In the genomic region with DNA sequence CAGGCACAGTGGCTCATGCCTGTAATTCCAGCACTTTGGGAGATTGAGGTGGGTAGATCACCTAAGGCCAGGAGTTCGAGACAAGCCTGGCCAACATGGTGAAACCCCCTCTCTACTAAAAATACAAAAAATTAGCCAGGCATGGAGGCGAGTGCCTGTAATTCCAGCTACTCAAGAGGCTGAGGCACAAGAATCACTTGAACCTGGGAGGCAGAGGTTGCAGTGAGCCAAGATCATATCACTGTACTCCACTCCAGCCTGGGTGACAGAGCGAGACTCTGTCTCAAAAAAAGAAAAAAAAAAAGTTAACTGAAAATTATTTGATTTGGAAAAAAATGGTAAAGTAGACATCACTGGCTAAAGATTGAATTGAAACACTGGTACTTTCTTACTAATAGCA, we compare ENCODE assay signal across 7 cellular contexts. TPM values are rescaled to one million over a fixed set of nuclear protein-coding genes. Genes with fewer than 3 reads are reported as not detected.
DNase-seq lines count a peak whose midpoint lies in the region; ATAC-seq, FAIRE-seq and TF ChIP-seq lines count a peak whose summit lies in the region.
"Not testable (repeated sequence)": the region's sequence is repeated elsewhere in the genome, so short reads cannot be mapped to it uniquely, and the experiment has no call there.

No MANE protein-coding gene starts in this region.

- H2BK15ac ChIP-seq in mesenchymal stem cell (ENCODE audit: low read depth, poor library complexity, severe bottlenecking): not testable (repeated sequence)

- ATAC-seq in psoas muscle: not testable (repeated sequence)

- H3K79me1 ChIP-seq in mesenchymal stem cell (replicated peaks; ENCODE audit: low read length, poor library complexity, severe bottlenecking): not testable (repeated sequence)

- DNase-seq in PC-9; endothelial cell of umbilical vein (ENCODE audit: low read depth, low spot score); mesenchymal stem cell; psoas muscle: not testable (repeated sequence)
- DNase-seq in thyroid gland: peak; percentile 73 to 74

- not testable (repeated sequence) for H3K9me1 ChIP-seq in endothelial cell of umbilical vein (replicated peaks; ENCODE audit: control insufficient read depth, extremely low read depth, insufficient read depth, low read length)

- WGBS in mesenchymal stem cell: 86% methylated on average over 2 of the region's 3 CpGs
- WGBS in psoas muscle, 3 donors: 67 to 91% (median 67%) methylated on average over 3 of the region's 3 CpGs
- 37 to 38% methylated on average over 3 of the region's 3 CpGs for WGBS in thyroid gland, 2 donors

- not testable (repeated sequence) for H3K23ac ChIP-seq in mesenchymal stem cell (ENCODE audit: low read length in 2 of 2)

- H2BK120ac ChIP-seq in mesenchymal stem cell (ENCODE audit: low read depth, low read length): not testable (repeated sequence)

- intact Hi-C loops in PC-9 (cut with micrococcal nuclease; ENCODE audit: unreplicated experiment) (loop anchor here (5.0 to 10.0 kb wide), 2 partner anchors 301 to 408 kb away; no protein-coding TSS in a partner anchor), endothelial cell of umbilical vein (cut with micrococcal nuclease) (loop anchor here (1.0 to 10.0 kb wide), 9 partner anchors 41 to 971 kb away; no protein-coding TSS in a partner anchor), psoas muscle (cut with DNase I) (loop anchor here in 1 of 2 donors (5.0 kb wide), 1 partner anchor 403 kb away; no protein-coding TSS in a partner anchor)
- intact Hi-C loops in thyroid gland (cut with DNase I): not testable (repeated sequence)

- H3K27ac ChIP-seq in PC-9; endothelial cell of umbilical vein (ENCODE audit: insufficient read depth, low read depth, low read length); mesenchymal stem cell (ENCODE audit: low read length, poor library complexity, severe bottlenecking); psoas muscle: not testable (repeated sequence)
- H3K27ac ChIP-seq in thyroid gland: peak overlapping the region; percentile 7 to 64 (median 43)

- POLR2A ChIA-PET in PC-9 (lab: Charles Lee; ENCODE audit: unreplicated experiment): interaction anchor here (0.6 kb wide), 2 partner anchors 29 to 120 kb away, joined by 3 read pairs; no protein-coding TSS in a partner anchor
- POLR2A ChIA-PET in endothelial cell of umbilical vein (lab: Charles Lee): not testable (repeated sequence)

- H4K91ac ChIP-seq in mesenchymal stem cell (ENCODE audit: low read length): not testable (repeated sequence)

- TF ChIP-seq POLR2A in endothelial cell of umbilical vein (IDR thresholded peaks at IDR 0.05; ENCODE audit: low read depth, low read length); thyroid gland (IDR thresholded peaks at IDR 0.05): not testable (repeated sequence)

- H3K9ac ChIP-seq in Loucy (ENCODE audit: low read depth, low read length, poor library complexity, severe bottlenecking); endothelial cell of umbilical vein (replicated peaks; ENCODE audit: extremely low read depth, insufficient read depth, low read length): not testable (repeated sequence)
- H3K9ac ChIP-seq in mesenchymal stem cell (ENCODE audit: low read length): peak overlapping the region; percentile 18

- H3K4me3 ChIP-seq in Loucy (ENCODE audit: low read length, poor library complexity, severe bottlenecking) (peak overlapping the region; percentile 24), psoas muscle (peak overlapping the region; percentile 3)
- not testable (repeated sequence) for H3K4me3 ChIP-seq in PC-9; endothelial cell of umbilical vein (replicated peaks in 1 of 3; ENCODE audit: insufficient read depth in 1 of 3, low read depth in 1 of 3, low read length in 3 of 3); mesenchymal stem cell (ENCODE audit: insufficient read depth in 1 of 2, low read depth in 1 of 2, low read length in 2 of 2); thyroid gland (replicated peaks in 1 of 3)

- H2BK12ac ChIP-seq in mesenchymal stem cell (ENCODE audit: low read length in 2 of 2): not testable (repeated sequence)

- not testable (repeated sequence) for H3K79me2 ChIP-seq in Loucy (ENCODE audit: insufficient read depth, low read length); PC-9 (ENCODE audit: low read depth); endothelial cell of umbilical vein (ENCODE audit: control insufficient read depth, insufficient read depth, low read length)

- not testable (repeated sequence) for H3F3A ChIP-seq in Loucy (ENCODE audit: low read depth); PC-9 (ENCODE audit: insufficient read depth, low read depth)

- H3K9me3 ChIP-seq in Loucy (ENCODE audit: insufficient read depth, low read depth, low read length); PC-9 (ENCODE audit: insufficient read depth, low read depth); endothelial cell of umbilical vein (replicated peaks; ENCODE audit: control insufficient read depth, insufficient read depth, low read length); mesenchymal stem cell (ENCODE audit: control insufficient read depth, low read length); psoas muscle; thyroid gland: not testable (repeated sequence)

- BruUV-seq in PC-9 (replicated peaks; lab: Mats Ljungman, UMichigan); endothelial cell of umbilical vein (replicated peaks; lab: Mats Ljungman, UMichigan): not testable (repeated sequence)

- H4K8ac ChIP-seq in mesenchymal stem cell (ENCODE audit: low read length): not testable (repeated sequence)

- not testable (repeated sequence) for H3K36me3 ChIP-seq in Loucy (ENCODE audit: insufficient read depth, low read length); PC-9 (ENCODE audit: low read depth); endothelial cell of umbilical vein (ENCODE audit: control insufficient read depth in 2 of 2, extremely low read depth in 1 of 2, insufficient read depth in 2 of 2, low read length in 2 of 2); mesenchymal stem cell (ENCODE audit: control insufficient read depth in 1 of 2, insufficient read depth in 2 of 2, low read depth in 1 of 2, low read length in 2 of 2); psoas muscle (ENCODE audit: insufficient read depth in 1 of 2, low read depth in 1 of 2); thyroid gland

- H3K9me2 ChIP-seq in Loucy (replicated peaks; ENCODE audit: low read depth, low read length); PC-9 (ENCODE audit: insufficient read depth): not testable (repeated sequence)

- not testable (repeated sequence) for H2AK5ac ChIP-seq in mesenchymal stem cell (ENCODE audit: low read length, severe bottlenecking)

- FAIRE-seq in endothelial cell of umbilical vein (lab: Jason Lieb, UNC): not testable (repeated sequence)

- H3K27me3 ChIP-seq in Loucy (ENCODE audit: insufficient read depth, low read length, poor library complexity, severe bottlenecking); PC-9 (ENCODE audit: insufficient read depth, low read depth); endothelial cell of umbilical vein (ENCODE audit: control insufficient read depth in 2 of 2, insufficient read depth in 2 of 2, low read length in 2 of 2); mesenchymal stem cell (ENCODE audit: control insufficient read depth in 1 of 2, insufficient read depth in 1 of 2, low read length in 2 of 2); psoas muscle (ENCODE audit: insufficient read depth in 3 of 3, low read length in 2 of 3); thyroid gland: not testable (repeated sequence)

- CTCF ChIA-PET in PC-9 (lab: Charles Lee): interaction anchor here (0.7 to 1.0 kb wide), 2 partner anchors 26 to 80 kb away, joined by 3 to 4 read pairs; no protein-coding TSS in a partner anchor
- CTCF ChIA-PET in endothelial cell of umbilical vein (lab: Charles Lee): interaction anchor here (0.6 to 3.7 kb wide), 50 partner anchors 9 to 973 kb away, joined by 3 to 53 read pairs (median 4); a partner anchor contains a TSS

- H3K4ac ChIP-seq in mesenchymal stem cell (ENCODE audit: low read depth in 1 of 2, low read length in 2 of 2): not testable (repeated sequence)

- H3K4me2 ChIP-seq in Loucy (ENCODE audit: low read depth, low read length, poor library complexity, severe bottlenecking) (peak overlapping the region; percentile 29), PC-9 (peak overlapping the region; percentile 51; the same call in 1 of the 2 replicates)
- H3K4me2 ChIP-seq in endothelial cell of umbilical vein (ENCODE audit: insufficient read depth, low read length); mesenchymal stem cell (ENCODE audit: low read length, poor library complexity, severe bottlenecking): not testable (repeated sequence)

- H2BK5ac ChIP-seq in mesenchymal stem cell (ENCODE audit: low read depth, low read length, poor library complexity, severe bottlenecking): not testable (repeated sequence)

- H3K18ac ChIP-seq in mesenchymal stem cell (ENCODE audit: low read depth in 1 of 2, low read length in 2 of 2): not testable (repeated sequence)

- H3K4me1 ChIP-seq in Loucy (ENCODE audit: insufficient read depth, low read length, poor library complexity, severe bottlenecking): peaks cover 30% of the 10 kb centered on the region
- H3K4me1 ChIP-seq in PC-9 (replicated peaks; ENCODE audit: insufficient read depth); endothelial cell of umbilical vein (ENCODE audit: control insufficient read depth, extremely low read depth, insufficient read depth, low read length); mesenchymal stem cell (ENCODE audit: control insufficient read depth, insufficient read depth, low read depth, low read length): not testable (repeated sequence)
- peaks cover 33% of the 10 kb centered on the region for H3K4me1 ChIP-seq in psoas muscle
- peaks cover 27 to 34% of the 10 kb centered on the region in 2 donors for H3K4me1 ChIP-seq in thyroid gland

- dilution Hi-C loops in endothelial cell of umbilical vein (cut with MboI; ENCODE audit: extremely low pct_ligation_motif_present, low sequenced_read_pairs): loop anchor here (25.0 kb wide), 1 partner anchor 398 kb away; no protein-coding TSS in a partner anchor

- not testable (repeated sequence) for H4K20me1 ChIP-seq in Loucy (ENCODE audit: insufficient read depth, low read length, poor library complexity, severe bottlenecking); PC-9 (ENCODE audit: insufficient read depth); endothelial cell of umbilical vein (replicated peaks; ENCODE audit: control insufficient read depth, extremely low read depth, insufficient read depth, low read length)

- not testable (repeated sequence) for H2AFZ ChIP-seq in Loucy (ENCODE audit: low read length); PC-9; mesenchymal stem cell (ENCODE audit: low read depth, low read length)
- peak overlapping the region; percentile 53 for H2AFZ ChIP-seq in endothelial cell of umbilical vein (ENCODE audit: low read depth, low read length)

- TF ChIP-seq CTCF in GM12873 (IDR thresholded peaks at IDR 0.05; ENCODE audit: insufficient read depth, low read depth, low read length, missing control alignments): peak; percentile 3
- TF ChIP-seq CTCF in Loucy (conservative IDR thresholded peaks at IDR 0.05; ENCODE audit: low read length); PC-9 (conservative IDR thresholded peaks at IDR 0.05); endothelial cell of umbilical vein (IDR thresholded peaks at IDR 0.05; ENCODE audit: extremely low read depth in 1 of 2, insufficient read depth in 1 of 2, low read depth in 1 of 2, low read length in 2 of 2); psoas muscle (IDR thresholded peaks at IDR 0.05); thyroid gland (IDR thresholded peaks at IDR 0.05): not testable (repeated sequence)

- not testable (repeated sequence) for H3K14ac ChIP-seq in mesenchymal stem cell (ENCODE audit: low read length in 2 of 2)

RNA-seq across cellular contexts. Expression of a gene that starts 17.0 kb away (rescaled TPM):
- total RNA-seq in PC-9 (2021) (139 and 156 TPM in 2 replicates), endothelial cell of umbilical vein (47.9 and 48.2 TPM in 2 replicates), psoas muscle (100 to 1,000 TPM; 168 to 245 (median 201) TPM), thyroid gland (100 to 1,000 TPM; 152 to 311 (median 226) TPM)
- polyA plus RNA-seq in endothelial cell of umbilical vein (10.4 and 13.4 TPM in 2 replicates), psoas muscle (100 to 1,000 TPM in 1 of 3 donors, 10 to 100 TPM in 2; 19.2 to 108 (median 89.9) TPM)
- 19.2 and 21.1 TPM in 2 replicates for polyA plus RNA-seq in endothelial cell of umbilical vein (2011; cell fraction: cytosol; rRNA removed)
- polyA plus RNA-seq in endothelial cell of umbilical vein (2011; cell fraction: nucleus; rRNA removed): 31.7 and 31.8 TPM in 2 replicates
- polyA plus RNA-seq in endothelial cell of umbilical vein (2012): 20.3 and 44.2 TPM in 2 replicates
- polyA minus RNA-seq in endothelial cell of umbilical vein: 30.0 and 36.3 TPM in 2 replicates
- 47.9 TPM for polyA minus RNA-seq in endothelial cell of umbilical vein (2011; cell fraction: cytosol; rRNA and poly(A)+ RNA removed)
- 28.4 and 38.6 TPM in 2 replicates for polyA minus RNA-seq in endothelial cell of umbilical vein (2011; cell fraction: nucleus; rRNA and poly(A)+ RNA removed)
- 109 TPM for polyA plus RNA-seq in mesenchymal stem cell (2013, experiment 1 of 2)
- polyA plus RNA-seq in mesenchymal stem cell (2013, experiment 2 of 2): 108 TPM

RNA-seq across cellular contexts. Expression of a gene that starts 33.5 kb away (rescaled TPM):
- 68.1 and 71.7 TPM in 2 replicates for total RNA-seq in PC-9 (2021)
- total RNA-seq in endothelial cell of umbilical vein: 22.0 and 32.9 TPM in 2 replicates
- 11.6 and 15.8 TPM in 2 replicates for polyA plus RNA-seq in endothelial cell of umbilical vein
- polyA plus RNA-seq in endothelial cell of umbilical vein (2011; cell fraction: cytosol; rRNA removed): 10.5 and 11.3 TPM in 2 replicates
- 101 and 117 TPM in 2 replicates for polyA plus RNA-seq in endothelial cell of umbilical vein (2011; cell fraction: nucleus; rRNA removed)
- 17.4 and 23.3 TPM in 2 replicates for polyA plus RNA-seq in endothelial cell of umbilical vein (2012)
- polyA minus RNA-seq in endothelial cell of umbilical vein: 31.4 and 45.4 TPM in 2 replicates
- 7.4 TPM for polyA minus RNA-seq in endothelial cell of umbilical vein (2011; cell fraction: cytosol; rRNA and poly(A)+ RNA removed)
- polyA minus RNA-seq in endothelial cell of umbilical vein (2011; cell fraction: nucleus; rRNA and poly(A)+ RNA removed): 110 and 125 TPM in 2 replicates
- 8.1 TPM for polyA plus RNA-seq in mesenchymal stem cell (2013, experiment 1 of 2)
- 7.8 TPM for polyA plus RNA-seq in mesenchymal stem cell (2013, experiment 2 of 2)
- 1 to 10 TPM; 3.9 to 4.9 (median 4.3) TPM for total RNA-seq in psoas muscle
- polyA plus RNA-seq in psoas muscle: 1 to 10 TPM in 2 of 3 donors, under 1 TPM in 1; 0.61 to 2.7 (median 2.3) TPM
- total RNA-seq in thyroid gland: 10 to 100 TPM; 16.4 to 33.9 (median 27.2) TPM
